ENCODE assay signal across 25 cellular contexts in the genomic region with DNA sequence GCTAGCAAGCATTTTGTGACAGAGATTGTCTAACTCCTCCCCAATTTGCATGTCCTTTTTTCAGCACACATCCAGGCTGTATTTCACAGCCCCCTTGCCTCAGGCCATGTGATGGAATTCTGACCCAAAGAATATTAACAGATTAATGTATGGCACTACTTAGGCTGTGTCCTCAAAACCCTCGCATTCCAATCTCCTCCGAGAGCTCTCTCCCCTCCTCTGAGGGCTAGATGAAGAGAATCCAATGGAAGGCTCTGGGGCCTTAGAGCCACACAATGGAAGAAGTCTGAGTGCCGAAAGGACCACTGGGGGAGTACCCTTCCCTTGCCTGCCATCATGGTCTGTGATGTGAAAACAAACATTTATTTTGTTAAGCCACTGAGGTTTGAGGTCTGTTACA. TPM values are rescaled to one million over a fixed set of nuclear protein-coding genes. Genes with fewer than 3 reads are reported as not detected.
"Had no signal": no experiment of that assay in that cellular context is flagged by ENCODE, and none has a peak within 500 bp of the region (broad histone marks: within the 10 kb centered on the region; RNA-seq: fewer than 3 reads in every experiment).

No MANE protein-coding gene starts in this region.

- H3K36me3 ChIP-seq: adrenal gland, breast epithelium, SJCRH30, WERI-Rb-1 had no signal

- H3K4me1 ChIP-seq: adrenal gland had no signal

- H3K9ac ChIP-seq: SK-N-SH had no signal

- H3K4me3 ChIP-seq: adrenal gland, breast epithelium, SJCRH30 had no signal

- H3K4me3 Mint-ChIP-seq: activated CD4-positive, alpha-beta T cell treated with anti-CD3 and anti-CD28 coated beads for 36 hours; activated CD8-positive, alpha-beta T cell treated with anti-CD3 and anti-CD28 coated beads, Interleukin-2, amount 10 ng/mL, durations not matched to agents 7 days and 5 days; activated naive CD8-positive, alpha-beta T cell treated with anti-CD3 and anti-CD28 coated beads, Interleukin-2, amount 10 ng/mL, durations not matched to agents 7 days and 5 days had no signal

- H3K4me1 Mint-ChIP-seq: activated CD4-positive, alpha-beta T cell treated with anti-CD3 and anti-CD28 coated beads for 36 hours; activated naive CD8-positive, alpha-beta T cell treated with anti-CD3 and anti-CD28 coated beads, Interleukin-2, amount 10 ng/mL, durations not matched to agents 7 days and 5 days had no signal

- H3K36me3 Mint-ChIP-seq: activated naive CD8-positive, alpha-beta T cell treated with anti-CD3 and anti-CD28 coated beads, Interleukin-2, amount 10 ng/mL, durations not matched to agents 7 days and 5 days had no signal

- ATAC-seq: activated CD4-positive, alpha-beta T cell treated with anti-CD3 and anti-CD28 coated beads for 36 hours; activated CD8-positive, alpha-beta T cell treated with anti-CD3 and anti-CD28 coated beads, Interleukin-2, amount 10 ng/mL, durations not matched to agents 7 days and 5 days; Right ventricle myocardium inferior had no signal

- H3K9me3 ChIP-seq: adrenal gland, breast epithelium, SJCRH30, SK-N-SH had no signal

- H3K9me3 Mint-ChIP-seq: activated naive CD8-positive, alpha-beta T cell treated with anti-CD3 and anti-CD28 coated beads, Interleukin-2, amount 10 ng/mL, durations not matched to agents 7 days and 5 days had no signal

- H3K27ac ChIP-seq: adrenal gland, SJCRH30, WERI-Rb-1 had no signal

- H3K27ac Mint-ChIP-seq: activated CD4-positive, alpha-beta T cell treated with anti-CD3 and anti-CD28 coated beads for 36 hours; activated CD8-positive, alpha-beta T cell treated with anti-CD3 and anti-CD28 coated beads, Interleukin-2, amount 10 ng/mL, durations not matched to agents 7 days and 5 days; activated naive CD8-positive, alpha-beta T cell treated with anti-CD3 and anti-CD28 coated beads, Interleukin-2, amount 10 ng/mL, durations not matched to agents 7 days and 5 days had no signal

- DNase-seq: activated CD4-positive, alpha-beta T cell treated with anti-CD3 and anti-CD28 coated beads for 36 hours; activated CD4-positive, alpha-beta T cell treated with anti-CD3 and anti-CD28 coated beads, Interleukin-2, amount 50 U/mL, for 4 hours; activated CD8-positive, alpha-beta memory T cell treated with anti-CD3 and anti-CD28 coated beads, Interleukin-2, amount 50 U/mL, for 48 hours; activated CD8-positive, alpha-beta T cell treated with anti-CD3 and anti-CD28 coated beads, Interleukin-2, amount 10 ng/mL, durations not matched to agents 7 days and 5 days; activated naive CD4-positive, alpha-beta T cell treated with anti-CD3 and anti-CD28 coated beads, Interleukin-2, amount 50 U/mL, for 16 hours; activated naive CD8-positive, alpha-beta T cell treated with anti-CD3 and anti-CD28 coated beads, Interleukin-2, amount 10 ng/mL, durations not matched to agents 7 days and 5 days; activated T-cell treated with anti-CD3 and anti-CD28 coated beads, Interleukin-2, amount 50 U/mL, for 1 hour; aorta; caudate nucleus; Karpas-422; MM.1S; NCI-H1105; NCI-H1436; NCI-H1694 treated with DMSO at 0.1 percent for 48 hours; NCI-H2081; NCI-H446; NCI-H524; SJCRH30; SK-N-SH; T-helper 1 cell; WERI-Rb-1 had no signal

- H3K27me3 ChIP-seq: adrenal gland, breast epithelium, SJCRH30 had no signal

- H3K4me2 ChIP-seq: SK-N-SH had no signal

RNA-seq across cellular contexts. Expression of a gene that starts 13.7 kb away (rescaled TPM):
- total RNA-seq: activated CD4-positive, alpha-beta T cell treated with anti-CD3 and anti-CD28 coated beads for 36 hours; activated CD8-positive, alpha-beta T cell treated with anti-CD3 and anti-CD28 coated beads, Interleukin-2, amount 10 ng/mL, durations not matched to agents 7 days and 5 days; activated naive CD8-positive, alpha-beta T cell treated with anti-CD3 and anti-CD28 coated beads, Interleukin-2, amount 10 ng/mL, durations not matched to agents 7 days and 5 days; T-helper 2 cell treated with Interferon-gamma antibody and Interleukin-4, amounts not matched to agents 100 ng/mL and 5 ng/mL, for 36 hours had no signal
